ENCODE assay signal across 13 cellular contexts in the genomic region with DNA sequence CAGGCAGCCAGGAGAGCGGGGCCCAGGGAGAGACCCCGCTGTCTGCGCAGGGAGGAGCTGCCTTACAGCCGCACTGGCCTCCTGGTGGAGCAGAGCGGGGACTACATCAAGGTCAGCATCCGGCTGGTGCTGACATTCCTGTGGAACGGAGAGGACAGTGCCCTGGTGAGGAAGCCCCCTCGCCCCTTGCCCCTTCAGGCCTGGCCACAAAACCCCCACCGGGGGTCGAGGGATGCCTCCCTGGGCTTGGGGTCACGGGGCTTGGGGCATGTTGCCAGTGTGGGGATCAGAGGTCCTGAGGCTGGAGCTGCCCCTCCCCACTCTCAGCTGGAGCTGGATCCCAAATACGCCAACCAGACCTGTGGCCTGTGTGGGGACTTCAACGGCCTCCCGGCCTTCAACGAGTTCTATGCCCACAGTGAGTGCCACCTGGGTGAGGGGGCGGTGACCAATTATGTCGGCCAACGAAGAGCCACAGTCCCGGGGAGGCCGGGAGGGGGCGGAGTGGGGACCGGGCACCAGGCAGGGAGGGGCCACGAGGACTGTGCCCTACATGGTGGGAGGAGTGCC. TPM values are rescaled to one million over a fixed set of nuclear protein-coding genes. Genes with fewer than 3 reads are reported as not detected.
DNase-seq lines count a peak whose midpoint lies in the region; ATAC-seq, FAIRE-seq and TF ChIP-seq lines count a peak whose summit lies in the region.
"Had no signal": no experiment of that assay in that cellular context is flagged by ENCODE, and none has a peak within 500 bp of the region (broad histone marks: within the 10 kb centered on the region; RNA-seq: fewer than 3 reads in every experiment).

No MANE protein-coding gene starts in this region.

- H4K91ac ChIP-seq in H1 (replicated peaks; ENCODE audit: insufficient read length, low read length) = no peak overlapping the region

- TF ChIP-seq EP300 in H1 (IDR thresholded peaks at IDR 0.05; ENCODE audit: borderline replicate concordance in 1 of 2, low read depth in 2 of 2, low read length in 2 of 2) = no peak

- no peaks in the 10 kb centered on the region for H3K79me1 ChIP-seq in H1 (ENCODE audit: low read depth, low read length)

- no peak overlapping the region for H2AK5ac ChIP-seq in H1 (ENCODE audit: low read depth, low read length)

- H4K20me1 ChIP-seq in H1 (replicated peaks in 1 of 2; ENCODE audit: control insufficient read depth in 1 of 2, insufficient read depth in 2 of 2, low read length in 2 of 2) = peaks cover 0 to 1% of the 10 kb centered on the region in 2 experiments

- H3K14ac ChIP-seq in H1 (ENCODE audit: insufficient read length) = no peak overlapping the region

- CTCF ChIA-PET in H1 (lab: Charles Lee; ENCODE audit: partially characterized antibody) = interaction anchor here (0.7 to 2.1 kb wide), 8 partner anchors 9 to 175 kb away, joined by 3 to 6 read pairs (median 3); no protein-coding TSS in a partner anchor

- H3K4me1 ChIP-seq in H1 (replicated peaks in 1 of 4; ENCODE audit: control insufficient read depth in 3 of 4, insufficient read depth in 4 of 4, low read length in 3 of 4) = peaks cover 0 to 14% (median 5%) of the 10 kb centered on the region in 4 experiments; a peak in 6 of 7 replicates

- H4K8ac ChIP-seq in H1 (ENCODE audit: extremely low read depth, insufficient read depth, low read length) = peak overlapping the region; percentile 25; the same call in 1 of the 2 replicates

- H3K36me3 Mint-ChIP-seq in mesothelial cell of epicardium = no peaks in the 10 kb centered on the region

- H2AFZ ChIP-seq in H1 (ENCODE audit: low read length) = no peak overlapping the region

- peak; percentile 10 to 38; a peak in 2 of 4 replicates for TF ChIP-seq RAD21 in H1 (IDR thresholded peaks at IDR 0.05 in 1 of 2, conservative IDR thresholded peaks at IDR 0.05 in 1 of 2; ENCODE audit: low read depth in 2 of 2, low read length in 2 of 2)

- H3K9me3 ChIP-seq in H1 (ENCODE audit: insufficient read depth in 2 of 2, low read depth in 1 of 2, low read length in 1 of 2) = no peaks in the 10 kb centered on the region; a peak in 1 of 4 replicates
- H3K9me3 ChIP-seq: tibial nerve had no signal

- TF ChIP-seq CTCF in HFF-Myc (IDR thresholded peaks at IDR 0.05; ENCODE audit: low read depth, low read length, missing control alignments) (peak; percentile 15), H1 (IDR thresholded peaks at IDR 0.05; ENCODE audit: control extremely low read depth in 1 of 3, insufficient read depth in 1 of 3, low read depth in 1 of 3, low read length in 3 of 3) (peak in 2 of 3 experiments; percentile 45 to 51; a peak in 3 of 4 replicates), mesothelial cell of epicardium (IDR thresholded peaks at IDR 0.05; ENCODE audit: unreplicated experiment) (peak; percentile 27)

- no peak overlapping the region for H3K4me2 ChIP-seq in H1 (ENCODE audit: insufficient read depth in 1 of 2, low read depth in 2 of 2, low read length in 2 of 2)

- H4K5ac ChIP-seq in H1 (ENCODE audit: insufficient read length, low read depth, low read length) = no peak overlapping the region

- H3K23me2 ChIP-seq in H1 (ENCODE audit: low read depth, low read length) = no peaks in the 10 kb centered on the region

- no peak overlapping the region for H2BK15ac ChIP-seq in H1 (ENCODE audit: low read length)

- DNase-seq in AG20443 (ENCODE audit: low spot score) = peak; percentile 67
- DNase-seq in HFF-Myc (ENCODE audit: extremely low read depth, low read depth) = no peak
- DNase-seq in H1 (ENCODE audit: low read depth in 1 of 2, low spot score in 2 of 2) = peak in 1 of 2 experiments; percentile 61
- DNase-seq in mesothelial cell of epicardium (ENCODE audit: low spot score in 2 of 2, unreplicated experiment in 2 of 2) = peak in 1 of 2 experiments; percentile 15
- DNase-seq in pons (ENCODE audit: low spot score) = no peak
- no peak for DNase-seq in GOT3 (lab: John Stamatoyannopoulos, UW)
- DNase-seq: activated T-cell treated with anti-CD3 and anti-CD28 coated beads, Interleukin-2, amount 50 U/mL, for 24 hours; KBM-7; NCI-H2171 had no signal

- H3K27me3 ChIP-seq in H1 (replicated peaks in 1 of 4; ENCODE audit: control insufficient read depth in 3 of 4, extremely low read depth in 1 of 4, insufficient read depth in 3 of 4, low read length in 3 of 4) = no peaks in the 10 kb centered on the region

- H3K4me3 ChIP-seq in HFF-Myc (replicated peaks; ENCODE audit: low read depth, low read length) = no peak overlapping the region
- no peak overlapping the region for H3K4me3 ChIP-seq in H1 (ENCODE audit: extremely low read depth in 1 of 4, insufficient read depth in 2 of 4, low read depth in 3 of 4, low read length in 4 of 4)
- H3K4me3 ChIP-seq: tibial nerve had no signal

- H3K4me3 Mint-ChIP-seq in mesothelial cell of epicardium = no peak overlapping the region
- H3K4me3 Mint-ChIP-seq: activated T-cell treated with anti-CD3 and anti-CD28 coated beads, Interleukin-2, amount 50 U/mL, for 24 hours had no signal

- no peak for ATAC-seq in HG03280 (IDR thresholded peaks at IDR 0.05; ENCODE audit: unreplicated experiment)
- no peak for ATAC-seq in GM21825 (IDR thresholded peaks at IDR 0.05; ENCODE audit: unreplicated experiment)

- no peak for TF ChIP-seq POLR2A in H1 (IDR thresholded peaks at IDR 0.05; ENCODE audit: control extremely low read depth in 1 of 2, low read depth in 2 of 2, low read length in 2 of 2)

- no peak for FAIRE-seq in H1 (lab: Jason Lieb, UNC)
- FAIRE-seq: RCC 7860 had no signal

- H3K27me3 Mint-ChIP-seq in mesothelial cell of epicardium (ENCODE audit: low read depth) = peaks cover 3% of the 10 kb centered on the region

- no peaks in the 10 kb centered on the region for H3K9me3 Mint-ChIP-seq in mesothelial cell of epicardium
- H3K9me3 Mint-ChIP-seq: activated T-cell treated with anti-CD3 and anti-CD28 coated beads, Interleukin-2, amount 50 U/mL, for 24 hours had no signal

- no peak overlapping the region for H3K18ac ChIP-seq in H1 (ENCODE audit: extremely low read depth, low read length)

- no peak overlapping the region for H2BK120ac ChIP-seq in H1 (replicated peaks; ENCODE audit: low read depth, low read length)

- no peak overlapping the region for H2BK5ac ChIP-seq in H1 (ENCODE audit: low read depth, low read length)

- no peak overlapping the region for H3K56ac ChIP-seq in H1 (replicated peaks; ENCODE audit: insufficient read length, low read depth, low read length)

- H3K4ac ChIP-seq in H1 (replicated peaks; ENCODE audit: insufficient read length, low read depth, low read length) = no peak overlapping the region

- no peak overlapping the region for H3K27ac ChIP-seq in H1 (ENCODE audit: low read depth, low read length)
- H3K27ac ChIP-seq: tibial nerve had no signal

- no peaks in the 10 kb centered on the region for H3K36me3 ChIP-seq in H1 (ENCODE audit: control insufficient read depth in 2 of 4, insufficient read depth in 4 of 4, low read length in 3 of 4)
- H3K36me3 ChIP-seq: tibial nerve had no signal

- H2BK20ac ChIP-seq in H1 (ENCODE audit: low read length) = no peak overlapping the region

- no peak overlapping the region for H3K27ac Mint-ChIP-seq in mesothelial cell of epicardium
- H3K27ac Mint-ChIP-seq: activated T-cell treated with anti-CD3 and anti-CD28 coated beads, Interleukin-2, amount 50 U/mL, for 24 hours had no signal

- H3K23ac ChIP-seq in H1 (ENCODE audit: insufficient read length) = no peak overlapping the region

- H3K4me1 Mint-ChIP-seq in mesothelial cell of epicardium = no peaks in the 10 kb centered on the region

- 92% methylated on average over 2 of the region's 23 CpGs; no CpG with 5 or more reads in 1 of the 2 experiments for WGBS in H1 (ENCODE audit: extremely low coverage in 1 of 2, insufficient coverage in 1 of 2, insufficient read length in 1 of 2, insufficient replicate concordance in 2 of 2, low coverage in 1 of 2, low lambda C conversion rate in 2 of 2, missing lambda C conversion rate in 1 of 2), 2 experiments

- H2BK12ac ChIP-seq in H1 (ENCODE audit: low read depth, low read length) = no peak overlapping the region

- H3K9ac ChIP-seq in H1 (replicated peaks in 1 of 4; ENCODE audit: extremely low read depth in 1 of 4, low read depth in 3 of 4, low read length in 3 of 4) = no peak overlapping the region

- POLR2A ChIA-PET in H1 (lab: Charles Lee; ENCODE audit: partially characterized antibody) = no interaction called here

- no peaks in the 10 kb centered on the region for H3K79me2 ChIP-seq in H1 (ENCODE audit: control insufficient read depth in 1 of 2, insufficient read depth in 2 of 2, low read length in 2 of 2)

TF ChIP-seq in H1, 55 proteins besides CTCF, POLR2A, EP300 and RAD21 (continues in another document):
- no peak for TF ChIP-seq CHD2 (IDR thresholded peaks at IDR 0.05; ENCODE audit: low read length)
- TF ChIP-seq, protein P1, sequence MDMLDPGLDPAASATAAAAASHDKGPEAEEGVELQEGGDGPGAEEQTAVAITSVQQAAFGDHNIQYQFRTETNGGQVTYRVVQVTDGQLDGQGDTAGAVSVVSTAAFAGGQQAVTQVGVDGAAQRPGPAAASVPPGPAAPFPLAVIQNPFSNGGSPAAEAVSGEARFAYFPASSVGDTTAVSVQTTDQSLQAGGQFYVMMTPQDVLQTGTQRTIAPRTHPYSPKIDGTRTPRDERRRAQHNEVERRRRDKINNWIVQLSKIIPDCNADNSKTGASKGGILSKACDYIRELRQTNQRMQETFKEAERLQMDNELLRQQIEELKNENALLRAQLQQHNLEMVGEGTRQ (IDR thresholded peaks at IDR 0.05; ENCODE audit: low read length) = no peak
- TF ChIP-seq GTF2F1 (IDR thresholded peaks at IDR 0.05; ENCODE audit: borderline replicate concordance, low read depth, low read length) = no peak
- TF ChIP-seq, protein P2, sequence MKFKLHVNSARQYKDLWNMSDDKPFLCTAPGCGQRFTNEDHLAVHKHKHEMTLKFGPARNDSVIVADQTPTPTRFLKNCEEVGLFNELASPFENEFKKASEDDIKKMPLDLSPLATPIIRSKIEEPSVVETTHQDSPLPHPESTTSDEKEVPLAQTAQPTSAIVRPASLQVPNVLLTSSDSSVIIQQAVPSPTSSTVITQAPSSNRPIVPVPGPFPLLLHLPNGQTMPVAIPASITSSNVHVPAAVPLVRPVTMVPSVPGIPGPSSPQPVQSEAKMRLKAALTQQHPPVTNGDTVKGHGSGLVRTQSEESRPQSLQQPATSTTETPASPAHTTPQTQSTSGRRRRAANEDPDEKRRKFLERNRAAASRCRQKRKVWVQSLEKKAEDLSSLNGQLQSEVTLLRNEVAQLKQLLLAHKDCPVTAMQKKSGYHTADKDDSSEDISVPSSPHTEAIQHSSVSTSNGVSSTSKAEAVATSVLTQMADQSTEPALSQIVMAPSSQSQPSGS (IDR thresholded peaks at IDR 0.05; ENCODE audit: low read length) = no peak

RNA-seq across cellular contexts. Expression of a gene that starts 4.2 kb away (rescaled TPM):
- 0.02 and 0.31 TPM in 2 replicates for total RNA-seq in H1 (2021; fragmentation: NEBNext Ultra II Directional; extraction: Animal tissue kit (Norgen Biotek cat#: 25700))
- 0.03 and 0.44 TPM in 2 replicates for polyA plus RNA-seq in H1 (2011; rRNA removed)
- polyA plus RNA-seq in H1 (2011; cell fraction: cytosol; rRNA removed) = 0.03 TPM
- polyA plus RNA-seq in H1 (2011; cell fraction: nucleus; rRNA removed) = 0.10 TPM
- polyA plus RNA-seq in H1 (2012, experiment 1 of 2) = 0.01 to 0.09 TPM (median 0.03 TPM) in 4 replicates
- polyA plus RNA-seq in H1 (2012, experiment 2 of 2) = 0.01 TPM
- 0.02 TPM for polyA plus RNA-seq in H1 (2013, experiment 1 of 2)
- polyA plus RNA-seq in H1 (2013, experiment 2 of 2) = 0.02 TPM
- polyA minus RNA-seq in H1 (2011; rRNA and poly(A)+ RNA removed) = 0.02 and 0.03 TPM in 2 replicates
- not detected for polyA minus RNA-seq in H1 (2011; cell fraction: cytosol; rRNA and poly(A)+ RNA removed)
- polyA minus RNA-seq in H1 (2011; cell fraction: nucleus; rRNA and poly(A)+ RNA removed) = 0.10 TPM
- not detected in 3 replicates for total RNA-seq in mesothelial cell of epicardium
